8 cellular contexts compared by ENCODE assay signal in the genomic region with DNA sequence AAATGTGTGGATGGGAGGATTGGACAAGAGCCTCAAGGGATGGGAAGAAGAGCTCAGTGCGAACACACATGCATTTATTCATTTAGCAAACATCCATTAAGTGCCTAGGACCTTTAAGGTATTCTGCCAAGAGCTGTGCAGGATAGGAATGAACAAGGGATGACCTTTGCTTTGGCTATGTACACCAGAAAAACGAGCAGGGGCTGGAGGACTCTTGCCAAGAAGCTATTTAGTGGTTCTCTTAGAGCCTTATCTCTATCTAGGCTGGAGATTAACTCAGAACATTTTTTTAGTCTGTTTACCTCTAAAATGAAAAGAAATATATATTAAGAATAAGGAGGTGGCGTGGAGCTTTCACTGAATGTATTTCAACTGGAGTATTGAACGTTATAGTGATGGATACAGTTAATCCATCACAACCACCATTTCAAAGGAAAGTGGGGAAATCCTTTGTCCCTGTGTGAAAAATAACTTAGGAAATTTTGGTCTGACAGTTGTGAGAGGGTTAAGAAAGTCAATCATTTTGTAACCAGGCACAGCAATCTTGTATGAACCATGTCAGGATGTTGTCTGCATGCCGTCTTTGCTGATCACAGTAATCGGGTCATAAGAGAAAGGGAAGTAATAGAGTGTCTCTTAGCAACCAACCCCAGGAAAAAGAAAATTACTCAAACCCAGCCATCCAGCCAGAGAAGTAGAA.
DNase-seq lines count a peak whose midpoint lies in the region; ATAC-seq and TF ChIP-seq lines count a peak whose summit lies in the region.

No MANE protein-coding gene starts in this region.

- TF ChIP-seq CTCF in HFFc6 (IDR thresholded peaks at IDR 0.05) (no peak), SK-N-SH (IDR thresholded peaks at IDR 0.05) (no peak), fibroblast of mammary gland (conservative IDR thresholded peaks at IDR 0.05; ENCODE audit: control insufficient read depth, insufficient read depth, low read depth, low read length) (no peak)

- H3K36me3 Mint-ChIP-seq in HFFc6 (ENCODE audit: low read depth), result peaks cover 3% of the 10 kb centered on the region; the same call in 1 of the 2 replicates

- peak overlapping the region; percentile 36; the same call in 1 of the 2 replicates for H3K4me3 Mint-ChIP-seq in HFFc6

- peak overlapping the region; percentile 56 for H3K9ac ChIP-seq in SK-N-SH

- peaks cover 63% of the 10 kb centered on the region for H3K4me1 Mint-ChIP-seq in HFFc6 (ENCODE audit: low read depth)

- peak in 1 of 2 experiments; percentile 78; a peak in 1 of 4 replicates for TF ChIP-seq EP300 in SK-N-SH (IDR thresholded peaks at IDR 0.05; ENCODE audit: borderline replicate concordance in 1 of 2, low read depth in 1 of 2, low read length in 1 of 2)

- no peak overlapping the region for H2AFZ ChIP-seq in SK-N-SH (ENCODE audit: low read depth)

- WGBS in SK-N-SH (ENCODE audit: low lambda C conversion rate), result 12% methylated on average over 6 of the region's 6 CpGs

- H3K4me1 ChIP-seq in SK-N-SH (ENCODE audit: control insufficient read depth in 1 of 2, insufficient read depth in 2 of 2, low read depth in 1 of 2, low read length in 1 of 2), result 0 out of 4 replicates have a peak, but pooled peaks cover 0 to 3% of the 10 kb centered on the region in 2 experiments

- no peaks in the 10 kb centered on the region for H3K36me3 ChIP-seq in SK-N-SH (replicated peaks in 1 of 2; ENCODE audit: control insufficient read depth in 1 of 2, insufficient read depth in 2 of 2, low read length in 1 of 2)

- H3F3A ChIP-seq in SK-N-SH (replicated peaks; ENCODE audit: insufficient read depth), result peaks cover 11% of the 10 kb centered on the region

- no peaks in the 10 kb centered on the region for H3K9me3 ChIP-seq in SK-N-SH

- peaks cover 1% of the 10 kb centered on the region for H3K27me3 Mint-ChIP-seq in HFFc6 (ENCODE audit: insufficient read depth)

- peaks cover 65% of the 10 kb centered on the region for H3K79me2 ChIP-seq in SK-N-SH (ENCODE audit: insufficient read depth)

- H3K4me2 ChIP-seq in SK-N-SH, result peak overlapping the region; percentile 64

- H3K9me2 ChIP-seq in SK-N-SH, result no peaks in the 10 kb centered on the region

- DNase-seq in HFFc6, result peak; percentile 7
- no peak for DNase-seq in SK-N-SH
- peak; percentile 35 for DNase-seq in fibroblast of mammary gland (ENCODE audit: low read depth)
- DNase-seq in sciatic nerve (ENCODE audit: low spot score), result no peak
- DNase-seq in DMS153 treated with DMSO at 0.1 percent for 48 hours (lab: John Stamatoyannopoulos, UW; ENCODE audit: unreplicated experiment), result no peak
- DNase-seq in NCI-H82 (lab: John Stamatoyannopoulos, UW), result no peak
- no peak for DNase-seq in activated gamma-delta T cell treated with Interleukin-2 at 50 U/mL for 16 hours

- no peaks in the 10 kb centered on the region for H3K9me3 Mint-ChIP-seq in HFFc6

- no peak for TF ChIP-seq RAD21 in SK-N-SH (IDR thresholded peaks at IDR 0.05; ENCODE audit: low read length)

- peak; percentile 86 for ATAC-seq in sciatic nerve
- no peak for ATAC-seq in GM21576 (IDR thresholded peaks at IDR 0.05; ENCODE audit: unreplicated experiment)

- H3K27me3 ChIP-seq in SK-N-SH (ENCODE audit: insufficient read depth), result no peaks in the 10 kb centered on the region

- H3K4me3 ChIP-seq in SK-N-SH (ENCODE audit: low read depth in 2 of 2, low read length in 1 of 2) (no peak overlapping the region), fibroblast of mammary gland (ENCODE audit: control insufficient read depth, low read depth, low read length) (no peak overlapping the region)

- H3K27ac Mint-ChIP-seq in HFFc6, result peak overlapping the region; percentile 74

- no peaks in the 10 kb centered on the region for H4K20me1 ChIP-seq in SK-N-SH (ENCODE audit: insufficient read depth)

- intact Hi-C loops in sciatic nerve (cut with DNase I), result no loop called here

- peak overlapping the region; percentile 39 to 85; a peak in 3 of 4 replicates for H3K27ac ChIP-seq in SK-N-SH (ENCODE audit: low read depth in 2 of 2, low read length in 1 of 2)

- POLR2A ChIA-PET in SK-N-SH (lab: Yijun Ruan, JAX), result no interaction called here

- CTCF ChIA-PET in SK-N-SH (lab: Yijun Ruan, JAX), result no interaction called here

TF ChIP-seq in SK-N-SH, 30 proteins besides CTCF, POLR2A, EP300 and RAD21 (continues in another document):
- TF ChIP-seq NRF1 (IDR thresholded peaks at IDR 0.05; ENCODE audit: low read depth, low read length) (no peak), TCF12 (IDR thresholded peaks at IDR 0.05) (no peak; the same call in 1 of the 2 replicates), JUND (IDR thresholded peaks at IDR 0.05) (peak; percentile 53), SMC3 (IDR thresholded peaks at IDR 0.05; ENCODE audit: low read depth, low read length) (no peak), FOSL2 (IDR thresholded peaks at IDR 0.05; ENCODE audit: borderline replicate concordance, low read depth) (peak; percentile 8; the same call in 1 of the 2 replicates), SIN3A (IDR thresholded peaks at IDR 0.05; ENCODE audit: borderline replicate concordance, low read depth, low read length) (no peak), PBX3 (IDR thresholded peaks at IDR 0.05) (peak; percentile 40), GABPA (IDR thresholded peaks at IDR 0.05; ENCODE audit: low read depth) (no peak), MXI1 (IDR thresholded peaks at IDR 0.05; ENCODE audit: low read depth, low read length) (no peak), POLR2AphosphoS5 (IDR thresholded peaks at IDR 0.05; ENCODE audit: low read depth, low read length) (peak; percentile 35; the same call in 1 of the 2 replicates), EZH2phosphoT487 (IDR thresholded peaks at IDR 0.05; ENCODE audit: borderline replicate concordance, low read depth) (no peak), TAF1 (IDR thresholded peaks at IDR 0.05; ENCODE audit: borderline replicate concordance, low read depth, low read length) (no peak), RXRA (IDR thresholded peaks at IDR 0.05; ENCODE audit: borderline replicate concordance, low read depth) (peak; percentile 85; the same call in 1 of the 2 replicates), FOXM1 (IDR thresholded peaks at IDR 0.05; ENCODE audit: low read depth) (no peak), ELF1 (IDR thresholded peaks at IDR 0.05) (no peak), RCOR1 (IDR thresholded peaks at IDR 0.05; ENCODE audit: low read length) (no peak), CHD2 (IDR thresholded peaks at IDR 0.05; ENCODE audit: low read length, partially characterized antibody) (no peak), YY1 (IDR thresholded peaks at IDR 0.05; ENCODE audit: low read depth) (no peak), RFX5 (IDR thresholded peaks at IDR 0.05; ENCODE audit: low read length) (no peak)
- TF ChIP-seq, protein P1, sequence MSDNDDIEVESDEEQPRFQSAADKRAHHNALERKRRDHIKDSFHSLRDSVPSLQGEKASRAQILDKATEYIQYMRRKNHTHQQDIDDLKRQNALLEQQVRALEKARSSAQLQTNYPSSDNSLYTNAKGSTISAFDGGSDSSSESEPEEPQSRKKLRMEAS (IDR thresholded peaks at IDR 0.05; ENCODE audit: low read depth), result no peak
- TF ChIP-seq, protein P2, sequence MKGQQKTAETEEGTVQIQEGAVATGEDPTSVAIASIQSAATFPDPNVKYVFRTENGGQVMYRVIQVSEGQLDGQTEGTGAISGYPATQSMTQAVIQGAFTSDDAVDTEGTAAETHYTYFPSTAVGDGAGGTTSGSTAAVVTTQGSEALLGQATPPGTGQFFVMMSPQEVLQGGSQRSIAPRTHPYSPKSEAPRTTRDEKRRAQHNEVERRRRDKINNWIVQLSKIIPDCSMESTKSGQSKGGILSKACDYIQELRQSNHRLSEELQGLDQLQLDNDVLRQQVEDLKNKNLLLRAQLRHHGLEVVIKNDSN (IDR thresholded peaks at IDR 0.05; ENCODE audit: borderline replicate concordance, low read depth), result no peak
- TF ChIP-seq, protein P3, sequence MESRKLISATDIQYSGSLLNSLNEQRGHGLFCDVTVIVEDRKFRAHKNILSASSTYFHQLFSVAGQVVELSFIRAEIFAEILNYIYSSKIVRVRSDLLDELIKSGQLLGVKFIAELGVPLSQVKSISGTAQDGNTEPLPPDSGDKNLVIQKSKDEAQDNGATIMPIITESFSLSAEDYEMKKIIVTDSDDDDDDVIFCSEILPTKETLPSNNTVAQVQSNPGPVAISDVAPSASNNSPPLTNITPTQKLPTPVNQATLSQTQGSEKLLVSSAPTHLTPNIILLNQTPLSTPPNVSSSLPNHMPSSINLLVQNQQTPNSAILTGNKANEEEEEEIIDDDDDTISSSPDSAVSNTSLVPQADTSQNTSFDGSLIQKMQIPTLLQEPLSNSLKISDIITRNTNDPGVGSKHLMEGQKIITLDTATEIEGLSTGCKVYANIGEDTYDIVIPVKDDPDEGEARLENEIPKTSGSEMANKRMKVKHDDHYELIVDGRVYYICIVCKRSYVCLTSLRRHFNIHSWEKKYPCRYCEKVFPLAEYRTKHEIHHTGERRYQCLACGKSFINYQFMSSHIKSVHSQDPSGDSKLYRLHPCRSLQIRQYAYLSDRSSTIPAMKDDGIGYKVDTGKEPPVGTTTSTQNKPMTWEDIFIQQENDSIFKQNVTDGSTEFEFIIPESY (IDR thresholded peaks at IDR 0.05; ENCODE audit: borderline replicate concordance, low read depth), result 0 out of 2 replicates have a peak, but pooled peaks have one; percentile 10

Comparison
In these comparisons a context has a peak if more than half of its experiments do, and no peak if none do; other contexts are left out.
1. DNase-seq: peak in HFFc6 (single experiment) and fibroblast of mammary gland (single experiment); none in SK-N-SH (single experiment), sciatic nerve (single experiment), DMS153 treated with DMSO at 0.1 percent for 48 hours (single experiment), NCI-H82 (single experiment) and activated gamma-delta T cell treated with Interleukin-2 at 50 U/mL for 16 hours (single experiment).